In the genomic region with DNA sequence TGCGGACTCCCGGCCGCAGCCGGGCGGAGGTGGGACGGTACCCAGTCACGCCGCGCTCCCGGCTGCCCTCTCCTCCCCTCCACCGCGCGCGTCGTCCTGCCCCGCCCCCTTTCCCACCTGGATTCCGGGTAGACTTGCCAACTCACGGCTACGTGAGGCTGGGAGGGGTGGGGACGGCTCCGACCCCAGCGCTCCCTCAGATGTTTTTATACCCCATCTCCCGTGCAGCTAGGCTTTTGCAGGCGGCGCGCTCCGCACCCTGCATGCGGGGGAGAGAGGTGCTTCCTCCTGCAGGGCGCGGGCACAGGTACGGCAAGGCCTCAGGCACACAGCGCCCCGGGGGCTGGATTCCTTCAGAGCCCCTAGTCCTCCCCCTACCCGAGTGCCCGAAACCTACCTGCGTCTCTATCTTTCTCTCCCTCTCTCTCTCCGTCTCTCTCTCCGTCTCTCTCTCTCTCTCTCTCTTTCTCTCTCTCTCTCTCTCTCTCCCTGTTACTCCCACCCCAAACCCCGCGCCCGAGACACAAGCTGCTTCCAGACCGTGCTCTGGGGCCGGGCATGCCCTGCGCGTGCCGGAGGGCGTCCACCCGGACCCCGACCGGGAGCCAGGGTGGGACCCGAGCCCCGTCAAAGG, we compare ENCODE assay signal across 7 cellular contexts. TPM values are rescaled to one million over a fixed set of nuclear protein-coding genes. Genes with fewer than 3 reads are reported as not detected.
DNase-seq lines count a peak whose midpoint lies in the region; ATAC-seq and TF ChIP-seq lines count a peak whose summit lies in the region.

No MANE protein-coding gene starts in this region.

- H3F3A ChIP-seq in neural progenitor cell (ENCODE audit: low read depth), result peaks cover 21% of the 10 kb centered on the region

- no peaks in the 10 kb centered on the region for H3K79me2 ChIP-seq in neural progenitor cell (ENCODE audit: low read depth)

- H3K36me3 ChIP-seq in HUES6 (ENCODE audit: control insufficient read depth, insufficient read depth, low read length) (no peaks in the 10 kb centered on the region), neural progenitor cell (no peaks in the 10 kb centered on the region)
- no peaks in the 10 kb centered on the region for H3K36me3 ChIP-seq in effector memory CD4-positive, alpha-beta T cell (ENCODE audit: control insufficient read depth, insufficient read depth, low read length)

- no peak overlapping the region for H3K27ac ChIP-seq in HUES6 (ENCODE audit: low read depth, low read length)
- H3K27ac ChIP-seq in effector memory CD4-positive, alpha-beta T cell (ENCODE audit: insufficient read depth, low read length, poor library complexity, severe bottlenecking), result peak overlapping the region; percentile 43
- H3K27ac ChIP-seq in neural progenitor cell, result no peak overlapping the region

- no peak for TF ChIP-seq CTCF in neural progenitor cell (IDR thresholded peaks at IDR 0.05)

- POLR2A ChIA-PET in HEK293T (lab: Yijun Ruan, JAX), result no interaction called here

- peak overlapping the region; percentile 83 for H2AFZ ChIP-seq in neural progenitor cell (replicated peaks)

- no peak overlapping the region for H3K27ac Mint-ChIP-seq in neural progenitor cell

- H3K4me3 ChIP-seq in HUES6 (ENCODE audit: low read depth, low read length) (peak overlapping the region; percentile 65), neural progenitor cell (peak overlapping the region; percentile 61)
- H3K4me3 ChIP-seq in effector memory CD4-positive, alpha-beta T cell (ENCODE audit: insufficient read depth, low read depth, low read length, poor library complexity, severe bottlenecking), result peak overlapping the region; percentile 74

- H3K4me3 Mint-ChIP-seq in neural progenitor cell, result peak overlapping the region; percentile 83

- DNase-seq in T-helper 22 cell (ENCODE audit: low read depth) (peak; percentile 12), neural progenitor cell (ENCODE audit: low spot score) (peak; percentile 53), HEK293T (ENCODE audit: extremely low spot score) (no peak), NOMO-1 (lab: John Stamatoyannopoulos, UW; ENCODE audit: unreplicated experiment in 2 of 2) (no peak)
- peak; percentile 12 to 21 (median 20) for DNase-seq in effector memory CD4-positive, alpha-beta T cell

- H3K4me1 Mint-ChIP-seq in neural progenitor cell, result peaks cover 31% of the 10 kb centered on the region

- CTCF ChIA-PET in HEK293T (lab: Yijun Ruan, JAX), result no interaction called here

- no peaks in the 10 kb centered on the region for H3K9me3 Mint-ChIP-seq in neural progenitor cell

- H3K27me3 ChIP-seq in HUES6 (ENCODE audit: control insufficient read depth, insufficient read depth, low read length) (peaks cover 93% of the 10 kb centered on the region), neural progenitor cell (peaks cover 85% of the 10 kb centered on the region)
- no peaks in the 10 kb centered on the region for H3K27me3 ChIP-seq in effector memory CD4-positive, alpha-beta T cell (replicated peaks; ENCODE audit: control insufficient read depth, insufficient read depth, low read length, poor library complexity, severe bottlenecking)

- H3K4me1 ChIP-seq in HUES6 (ENCODE audit: control insufficient read depth, insufficient read depth, low read length), result peaks cover 17% of the 10 kb centered on the region
- peaks cover 35% of the 10 kb centered on the region for H3K4me1 ChIP-seq in effector memory CD4-positive, alpha-beta T cell (ENCODE audit: control insufficient read depth, insufficient read depth, low read length, poor library complexity, severe bottlenecking)
- H3K4me1 ChIP-seq in neural progenitor cell, result peaks cover 24% of the 10 kb centered on the region

- H3K9me3 ChIP-seq in HUES6 (ENCODE audit: control insufficient read depth, insufficient read depth, low read depth, low read length) (no peaks in the 10 kb centered on the region), neural progenitor cell (ENCODE audit: low read depth) (no peaks in the 10 kb centered on the region)
- no peaks in the 10 kb centered on the region for H3K9me3 ChIP-seq in effector memory CD4-positive, alpha-beta T cell (ENCODE audit: control insufficient read depth, low read length)

- peak overlapping the region; percentile 98 for H3K4me2 ChIP-seq in neural progenitor cell

- H4K20me1 ChIP-seq in neural progenitor cell (ENCODE audit: low read depth), result peaks cover 4% of the 10 kb centered on the region

- no peaks in the 10 kb centered on the region for H3K36me3 Mint-ChIP-seq in neural progenitor cell

- H3K27me3 Mint-ChIP-seq in neural progenitor cell (ENCODE audit: insufficient read depth, low read depth), result peaks cover 58% of the 10 kb centered on the region

- H3K9ac ChIP-seq in HUES6 (ENCODE audit: low read length) (peak overlapping the region; percentile 15), neural progenitor cell (no peak overlapping the region)

- ATAC-seq in HG02852 (IDR thresholded peaks at IDR 0.05; ENCODE audit: unreplicated experiment), result no peak

TF ChIP-seq in HEK293T, 16 proteins besides CTCF, POLR2A, EP300 and RAD21:
- TF ChIP-seq ARNT (IDR thresholded peaks at IDR 0.05) (no peak), SP1 (IDR thresholded peaks at IDR 0.05) (no peak), ZNF384 (IDR thresholded peaks at IDR 0.05) (no peak), SUZ12 (IDR thresholded peaks at IDR 0.05) (no peak)

RNA-seq across cellular contexts. Expression of a gene that starts 1.9 kb away (rescaled TPM):
- total RNA-seq in neural progenitor cell (ENCODE audit: low replicate concordance), result 0.15 and 0.65 TPM in 2 replicates

Comparison
In these comparisons a context has a peak if more than half of its experiments do, and no peak if none do; other contexts are left out.
1. DNase-seq: peak in T-helper 22 cell (single experiment), effector memory CD4-positive, alpha-beta T cell (3 of 3) and neural progenitor cell (single experiment); none in HEK293T (single experiment) and NOMO-1 (0 of 2).
2. Peak in every context shown above with its lines, with median percentiles within 50 percentile points of each other: H3K4me3 ChIP-seq.